18 cellular contexts compared by ENCODE assay signal in genomic region chr4:157832596-157832995, GRCh38.
"Had no signal": no experiment of that assay in that cellular context is flagged by ENCODE, and none has a peak within 500 bp of the region (broad histone marks: within the 10 kb centered on the region; RNA-seq: fewer than 3 reads in every experiment).

No MANE protein-coding gene starts in this region.

- H3K9me3 ChIP-seq: colonic mucosa, esophagus squamous epithelium, gastroesophageal sphincter, tibial artery, upper lobe of left lung, uterus had no signal

- H3K4me3 ChIP-seq: colonic mucosa, esophagus squamous epithelium, gastroesophageal sphincter, tibial artery, upper lobe of left lung, uterus had no signal

- FAIRE-seq: kidney had no signal

- H3K27me3 ChIP-seq: colonic mucosa, esophagus squamous epithelium, gastroesophageal sphincter, tibial artery, upper lobe of left lung, uterus had no signal

- ATAC-seq: gastroesophageal sphincter; left cardiac atrium; natural killer cell; right cardiac atrium; stimulated activated effector memory CD8-positive, alpha-beta T cell treated with anti-CD3 and anti-CD28 coated beads, Interleukin-12 subunit alpha, Interleukin-12 subunit beta, amount 100 ng/mL, for 72 hours; stimulated activated naive CD8-positive, alpha-beta T cell treated with anti-CD3 and anti-CD28 coated beads, Interleukin-15, Interleukin-2, amounts not matched to agents 100 U/mL and 50 U/mL, for 24 hours had no signal

- H3K4me1 ChIP-seq: colonic mucosa, esophagus squamous epithelium, gastroesophageal sphincter, upper lobe of left lung, uterus had no signal

- H3K27ac ChIP-seq: colonic mucosa, esophagus squamous epithelium, gastroesophageal sphincter, tibial artery, upper lobe of left lung, uterus had no signal

- DNase-seq: colonic mucosa; dermis blood vessel endothelial cell; esophagus squamous epithelium; foreskin fibroblast; glutamatergic neuron; kidney; left cardiac atrium; mammary epithelial cell; natural killer cell; right cardiac atrium; stimulated activated CD4-positive, alpha-beta T cell treated with anti-CD3 and anti-CD28 coated beads, Interleukin-4, amount 100 ng/mL, for 1 hour; stimulated activated CD8-positive, alpha-beta memory T cell treated with anti-CD3 and anti-CD28 coated beads, Interleukin-4, amount 100 ng/mL, for 48 hours; stimulated activated naive CD8-positive, alpha-beta T cell treated with anti-CD3 and anti-CD28 coated beads, Interleukin-15, Interleukin-2, amounts not matched to agents 100 U/mL and 50 U/mL, for 24 hours; tibial artery; upper lobe of left lung; uterus had no signal

- H3K36me3 ChIP-seq: colonic mucosa, esophagus squamous epithelium, gastroesophageal sphincter, tibial artery, upper lobe of left lung, uterus had no signal
